1 cellular context compared by ENCODE assay signal in the genomic region with DNA sequence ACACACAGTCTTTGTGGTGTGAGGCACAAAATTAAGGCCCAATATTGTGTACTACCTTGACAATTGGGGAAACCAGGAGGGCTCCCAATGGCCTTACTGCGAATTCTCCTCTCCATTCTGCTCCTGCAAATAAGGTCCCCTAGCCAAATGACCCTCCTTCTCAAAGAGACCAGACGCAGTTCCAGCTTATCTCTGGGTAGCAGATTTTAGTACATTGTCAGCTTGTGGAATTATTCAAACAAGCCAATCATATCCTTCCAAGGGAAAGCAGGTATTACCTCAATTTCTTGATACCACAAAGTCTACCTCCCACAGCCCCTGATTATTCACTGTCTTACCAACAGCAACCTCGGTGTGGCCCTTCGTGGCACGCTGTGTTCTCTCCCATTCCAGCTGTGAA.
TF ChIP-seq lines count a peak whose summit lies in the region.

No MANE protein-coding gene starts in this region.

TF ChIP-seq in K562, 482 proteins besides CTCF, POLR2A, EP300 and RAD21 (continued from another document):
- TF ChIP-seq, protein P1, sequence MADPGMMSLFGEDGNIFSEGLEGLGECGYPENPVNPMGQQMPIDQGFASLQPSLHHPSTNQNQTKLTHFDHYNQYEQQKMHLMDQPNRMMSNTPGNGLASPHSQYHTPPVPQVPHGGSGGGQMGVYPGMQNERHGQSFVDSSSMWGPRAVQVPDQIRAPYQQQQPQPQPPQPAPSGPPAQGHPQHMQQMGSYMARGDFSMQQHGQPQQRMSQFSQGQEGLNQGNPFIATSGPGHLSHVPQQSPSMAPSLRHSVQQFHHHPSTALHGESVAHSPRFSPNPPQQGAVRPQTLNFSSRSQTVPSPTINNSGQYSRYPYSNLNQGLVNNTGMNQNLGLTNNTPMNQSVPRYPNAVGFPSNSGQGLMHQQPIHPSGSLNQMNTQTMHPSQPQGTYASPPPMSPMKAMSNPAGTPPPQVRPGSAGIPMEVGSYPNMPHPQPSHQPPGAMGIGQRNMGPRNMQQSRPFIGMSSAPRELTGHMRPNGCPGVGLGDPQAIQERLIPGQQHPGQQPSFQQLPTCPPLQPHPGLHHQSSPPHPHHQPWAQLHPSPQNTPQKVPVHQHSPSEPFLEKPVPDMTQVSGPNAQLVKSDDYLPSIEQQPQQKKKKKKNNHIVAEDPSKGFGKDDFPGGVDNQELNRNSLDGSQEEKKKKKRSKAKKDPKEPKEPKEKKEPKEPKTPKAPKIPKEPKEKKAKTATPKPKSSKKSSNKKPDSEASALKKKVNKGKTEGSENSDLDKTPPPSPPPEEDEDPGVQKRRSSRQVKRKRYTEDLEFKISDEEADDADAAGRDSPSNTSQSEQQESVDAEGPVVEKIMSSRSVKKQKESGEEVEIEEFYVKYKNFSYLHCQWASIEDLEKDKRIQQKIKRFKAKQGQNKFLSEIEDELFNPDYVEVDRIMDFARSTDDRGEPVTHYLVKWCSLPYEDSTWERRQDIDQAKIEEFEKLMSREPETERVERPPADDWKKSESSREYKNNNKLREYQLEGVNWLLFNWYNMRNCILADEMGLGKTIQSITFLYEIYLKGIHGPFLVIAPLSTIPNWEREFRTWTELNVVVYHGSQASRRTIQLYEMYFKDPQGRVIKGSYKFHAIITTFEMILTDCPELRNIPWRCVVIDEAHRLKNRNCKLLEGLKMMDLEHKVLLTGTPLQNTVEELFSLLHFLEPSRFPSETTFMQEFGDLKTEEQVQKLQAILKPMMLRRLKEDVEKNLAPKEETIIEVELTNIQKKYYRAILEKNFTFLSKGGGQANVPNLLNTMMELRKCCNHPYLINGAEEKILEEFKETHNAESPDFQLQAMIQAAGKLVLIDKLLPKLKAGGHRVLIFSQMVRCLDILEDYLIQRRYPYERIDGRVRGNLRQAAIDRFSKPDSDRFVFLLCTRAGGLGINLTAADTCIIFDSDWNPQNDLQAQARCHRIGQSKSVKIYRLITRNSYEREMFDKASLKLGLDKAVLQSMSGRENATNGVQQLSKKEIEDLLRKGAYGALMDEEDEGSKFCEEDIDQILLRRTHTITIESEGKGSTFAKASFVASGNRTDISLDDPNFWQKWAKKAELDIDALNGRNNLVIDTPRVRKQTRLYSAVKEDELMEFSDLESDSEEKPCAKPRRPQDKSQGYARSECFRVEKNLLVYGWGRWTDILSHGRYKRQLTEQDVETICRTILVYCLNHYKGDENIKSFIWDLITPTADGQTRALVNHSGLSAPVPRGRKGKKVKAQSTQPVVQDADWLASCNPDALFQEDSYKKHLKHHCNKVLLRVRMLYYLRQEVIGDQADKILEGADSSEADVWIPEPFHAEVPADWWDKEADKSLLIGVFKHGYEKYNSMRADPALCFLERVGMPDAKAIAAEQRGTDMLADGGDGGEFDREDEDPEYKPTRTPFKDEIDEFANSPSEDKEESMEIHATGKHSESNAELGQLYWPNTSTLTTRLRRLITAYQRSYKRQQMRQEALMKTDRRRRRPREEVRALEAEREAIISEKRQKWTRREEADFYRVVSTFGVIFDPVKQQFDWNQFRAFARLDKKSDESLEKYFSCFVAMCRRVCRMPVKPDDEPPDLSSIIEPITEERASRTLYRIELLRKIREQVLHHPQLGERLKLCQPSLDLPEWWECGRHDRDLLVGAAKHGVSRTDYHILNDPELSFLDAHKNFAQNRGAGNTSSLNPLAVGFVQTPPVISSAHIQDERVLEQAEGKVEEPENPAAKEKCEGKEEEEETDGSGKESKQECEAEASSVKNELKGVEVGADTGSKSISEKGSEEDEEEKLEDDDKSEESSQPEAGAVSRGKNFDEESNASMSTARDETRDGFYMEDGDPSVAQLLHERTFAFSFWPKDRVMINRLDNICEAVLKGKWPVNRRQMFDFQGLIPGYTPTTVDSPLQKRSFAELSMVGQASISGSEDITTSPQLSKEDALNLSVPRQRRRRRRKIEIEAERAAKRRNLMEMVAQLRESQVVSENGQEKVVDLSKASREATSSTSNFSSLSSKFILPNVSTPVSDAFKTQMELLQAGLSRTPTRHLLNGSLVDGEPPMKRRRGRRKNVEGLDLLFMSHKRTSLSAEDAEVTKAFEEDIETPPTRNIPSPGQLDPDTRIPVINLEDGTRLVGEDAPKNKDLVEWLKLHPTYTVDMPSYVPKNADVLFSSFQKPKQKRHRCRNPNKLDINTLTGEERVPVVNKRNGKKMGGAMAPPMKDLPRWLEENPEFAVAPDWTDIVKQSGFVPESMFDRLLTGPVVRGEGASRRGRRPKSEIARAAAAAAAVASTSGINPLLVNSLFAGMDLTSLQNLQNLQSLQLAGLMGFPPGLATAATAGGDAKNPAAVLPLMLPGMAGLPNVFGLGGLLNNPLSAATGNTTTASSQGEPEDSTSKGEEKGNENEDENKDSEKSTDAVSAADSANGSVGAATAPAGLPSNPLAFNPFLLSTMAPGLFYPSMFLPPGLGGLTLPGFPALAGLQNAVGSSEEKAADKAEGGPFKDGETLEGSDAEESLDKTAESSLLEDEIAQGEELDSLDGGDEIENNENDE (IDR thresholded peaks at IDR 0.05; ENCODE audit: low read depth, low read length) = no peak
- TF ChIP-seq, protein P2, sequence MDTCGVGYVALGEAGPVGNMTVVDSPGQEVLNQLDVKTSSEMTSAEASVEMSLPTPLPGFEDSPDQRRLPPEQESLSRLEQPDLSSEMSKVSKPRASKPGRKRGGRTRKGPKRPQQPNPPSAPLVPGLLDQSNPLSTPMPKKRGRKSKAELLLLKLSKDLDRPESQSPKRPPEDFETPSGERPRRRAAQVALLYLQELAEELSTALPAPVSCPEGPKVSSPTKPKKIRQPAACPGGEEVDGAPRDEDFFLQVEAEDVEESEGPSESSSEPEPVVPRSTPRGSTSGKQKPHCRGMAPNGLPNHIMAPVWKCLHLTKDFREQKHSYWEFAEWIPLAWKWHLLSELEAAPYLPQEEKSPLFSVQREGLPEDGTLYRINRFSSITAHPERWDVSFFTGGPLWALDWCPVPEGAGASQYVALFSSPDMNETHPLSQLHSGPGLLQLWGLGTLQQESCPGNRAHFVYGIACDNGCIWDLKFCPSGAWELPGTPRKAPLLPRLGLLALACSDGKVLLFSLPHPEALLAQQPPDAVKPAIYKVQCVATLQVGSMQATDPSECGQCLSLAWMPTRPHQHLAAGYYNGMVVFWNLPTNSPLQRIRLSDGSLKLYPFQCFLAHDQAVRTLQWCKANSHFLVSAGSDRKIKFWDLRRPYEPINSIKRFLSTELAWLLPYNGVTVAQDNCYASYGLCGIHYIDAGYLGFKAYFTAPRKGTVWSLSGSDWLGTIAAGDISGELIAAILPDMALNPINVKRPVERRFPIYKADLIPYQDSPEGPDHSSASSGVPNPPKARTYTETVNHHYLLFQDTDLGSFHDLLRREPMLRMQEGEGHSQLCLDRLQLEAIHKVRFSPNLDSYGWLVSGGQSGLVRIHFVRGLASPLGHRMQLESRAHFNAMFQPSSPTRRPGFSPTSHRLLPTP (IDR thresholded peaks at IDR 0.05; ENCODE audit: borderline replicate concordance, extremely low read depth, insufficient read length) = no peak
- TF ChIP-seq ARID1B (IDR thresholded peaks at IDR 0.05) (peak; percentile 74), HDAC2 (IDR thresholded peaks at IDR 0.05) (no peak), DNMT1 (IDR thresholded peaks at IDR 0.05) (no peak), ZZZ3 (IDR thresholded peaks at IDR 0.05) (no peak), MTA2 (IDR thresholded peaks at IDR 0.05; ENCODE audit: low read depth) (0 out of 2 replicates have a peak, but pooled peaks have one; percentile 10), BRCA1 (IDR thresholded peaks at IDR 0.05) (no peak), BRCA1 (CRISPR knock-in tag; IDR thresholded peaks at IDR 0.05) (no peak), ZNF695 (CRISPR knock-in tag; IDR thresholded peaks at IDR 0.05) (no peak), SIN3B (IDR thresholded peaks at IDR 0.05; ENCODE audit: low read depth) (no peak)
